Comparison of ENCODE assay signal across 25 cellular contexts in genomic region chr5:166286832-166287231, GRCh38.
"Had no signal": no experiment of that assay in that cellular context is flagged by ENCODE, and none has a peak within 500 bp of the region (broad histone marks: within the 10 kb centered on the region; RNA-seq: fewer than 3 reads in every experiment).

No MANE protein-coding gene starts in this region.

- H3K27me3 Mint-ChIP-seq: dendritic cell treated with granulocyte-macrophage colony-stimulating factor and Interleukin-4, amounts not matched to agents 40 ng/mL and 50 ng/mL, for 4 days; effector memory CD8-positive, alpha-beta T cell had no signal

- ATAC-seq: effector memory CD8-positive, alpha-beta T cell; esophagus mucosa; foreskin keratinocyte; gastrocnemius medialis; gastroesophageal sphincter; heart left ventricle; heart right ventricle had no signal

- H2AFZ ChIP-seq: hepatocyte had no signal

- H3K36me3 ChIP-seq: colonic mucosa, esophagus muscularis mucosa, esophagus squamous epithelium, gastrocnemius medialis, gastroesophageal sphincter, heart left ventricle, heart right ventricle had no signal

- H3K9me3 ChIP-seq: colonic mucosa, esophagus muscularis mucosa, esophagus squamous epithelium, gastrocnemius medialis, gastroesophageal sphincter had no signal

- DNase-seq: colonic mucosa; cortex of kidney; dermis blood vessel endothelial cell; dorsolateral prefrontal cortex; effector CD8-positive, alpha-beta T cell; effector memory CD4-positive, alpha-beta T cell; effector memory CD8-positive, alpha-beta T cell; endodermal cell; erythroblast; esophagus squamous epithelium; foreskin fibroblast; foreskin keratinocyte; foreskin melanocyte; gastrocnemius medialis; glutamatergic neuron; head of caudate nucleus; heart left ventricle; heart right ventricle had no signal

- H3K4me3 ChIP-seq: colonic mucosa, coronary artery, dorsolateral prefrontal cortex, esophagus muscularis mucosa, esophagus squamous epithelium, gastrocnemius medialis, gastroesophageal sphincter, heart left ventricle, heart right ventricle, hepatocyte had no signal

- H3K27ac Mint-ChIP-seq: dendritic cell treated with granulocyte-macrophage colony-stimulating factor and Interleukin-4, amounts not matched to agents 40 ng/mL and 50 ng/mL, for 4 days; effector memory CD8-positive, alpha-beta T cell; endodermal cell had no signal

- H3K27me3 ChIP-seq: colonic mucosa, esophagus muscularis mucosa, esophagus squamous epithelium, foreskin keratinocyte, gastrocnemius medialis, gastroesophageal sphincter, heart left ventricle, heart right ventricle, hepatocyte had no signal

- H3K4me2 ChIP-seq: hepatocyte had no signal

- H3K4me1 ChIP-seq: colonic mucosa, esophagus muscularis mucosa, esophagus squamous epithelium, foreskin keratinocyte, gastrocnemius medialis, gastroesophageal sphincter, heart left ventricle, heart right ventricle had no signal

- H3K79me2 ChIP-seq: hepatocyte had no signal

- H3K27ac ChIP-seq: colonic mucosa, coronary artery, dorsolateral prefrontal cortex, epithelial cell of prostate, esophagus muscularis mucosa, esophagus squamous epithelium, foreskin keratinocyte, gastrocnemius medialis, gastroesophageal sphincter, heart left ventricle, heart right ventricle, hepatocyte had no signal

- H3K4me3 Mint-ChIP-seq: dendritic cell treated with granulocyte-macrophage colony-stimulating factor and Interleukin-4, amounts not matched to agents 40 ng/mL and 50 ng/mL, for 4 days; effector memory CD8-positive, alpha-beta T cell; endodermal cell had no signal
